ENCODE assay signal across 13 cellular contexts in the genomic region with DNA sequence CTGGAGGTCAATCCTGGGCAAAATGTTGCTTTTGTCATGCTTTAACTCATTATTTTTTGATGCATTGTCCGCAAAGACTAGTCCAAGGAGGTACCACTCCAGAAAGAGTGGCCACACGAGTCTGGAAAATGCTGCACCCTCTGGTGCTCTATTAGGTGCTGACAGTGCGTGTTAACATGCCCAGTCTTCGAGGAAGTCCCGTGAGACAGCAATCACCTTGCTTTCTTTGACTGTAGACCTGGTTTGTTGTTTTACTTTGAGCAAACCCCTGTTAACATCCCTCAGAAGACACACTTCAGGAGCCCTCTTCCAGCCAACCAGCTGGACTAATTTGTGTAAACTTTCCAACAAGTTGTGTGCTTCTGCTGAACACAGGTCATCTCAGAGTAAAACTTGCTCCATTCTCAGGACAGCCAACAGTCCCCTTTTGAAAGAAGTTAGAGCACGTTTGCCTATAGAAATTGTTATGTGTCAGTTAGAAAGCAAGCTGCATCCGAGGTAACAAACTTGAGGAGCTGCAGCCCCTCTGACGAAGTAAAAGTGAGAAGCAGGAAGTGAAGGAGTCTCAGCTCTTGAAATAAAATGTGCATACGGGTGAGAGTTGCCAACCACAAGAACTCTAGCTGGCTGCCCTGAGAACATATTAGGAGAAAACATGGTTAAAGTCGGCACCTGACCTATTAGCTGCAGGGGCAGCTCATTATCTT.
DNase-seq lines count a peak whose midpoint lies in the region; ATAC-seq, FAIRE-seq and TF ChIP-seq lines count a peak whose summit lies in the region.
"Had no signal": no experiment of that assay in that cellular context is flagged by ENCODE, and none has a peak within 500 bp of the region (broad histone marks: within the 10 kb centered on the region; RNA-seq: fewer than 3 reads in every experiment).

No MANE protein-coding gene starts in this region.

- H3K27me3 ChIP-seq in Loucy (ENCODE audit: insufficient read depth, low read length, poor library complexity, severe bottlenecking): no peaks in the 10 kb centered on the region
- H3K27me3 ChIP-seq in small intestine (ENCODE audit: control insufficient read depth in 2 of 2, insufficient read depth in 2 of 2, low read length in 2 of 2): no peaks in the 10 kb centered on the region
- H3K27me3 ChIP-seq: upper lobe of left lung had no signal

- peak; percentile 48 for DNase-seq in activated CD8-positive, alpha-beta memory T cell treated with anti-CD3 and anti-CD28 coated beads, Interleukin-2, amount 10 ng/mL, durations not matched to agents 7 days and 5 days
- DNase-seq in activated CD8-positive, alpha-beta memory T cell treated with anti-CD3 and anti-CD28 coated beads, Interleukin-2, amount 50 U/mL, for 4 hours: no peak
- peak; percentile 47 for DNase-seq in small intestine
- DNase-seq in NCI-H774 (lab: John Stamatoyannopoulos, UW): no peak
- DNase-seq in iPS-NIHi7 (ENCODE audit: extremely low spot score): no peak
- DNase-seq: NCI-H1694, upper lobe of left lung had no signal

- no peak overlapping the region for H3K27ac Mint-ChIP-seq in activated CD8-positive, alpha-beta memory T cell treated with anti-CD3 and anti-CD28 coated beads, Interleukin-2, amount 10 ng/mL, durations not matched to agents 7 days and 5 days
- H3K27ac Mint-ChIP-seq in activated naive CD4-positive, alpha-beta T cell treated with anti-CD3 and anti-CD28 coated beads, Interleukin-2, amount 50 U/mL, for 24 hours: peak overlapping the region; percentile 18
- H3K27ac Mint-ChIP-seq: brain had no signal

- H3K9me2 ChIP-seq in Loucy (replicated peaks; ENCODE audit: low read depth, low read length): no peaks in the 10 kb centered on the region

- H3K9me3 Mint-ChIP-seq in activated CD8-positive, alpha-beta memory T cell treated with anti-CD3 and anti-CD28 coated beads, Interleukin-2, amount 10 ng/mL, durations not matched to agents 7 days and 5 days (ENCODE audit: low read depth): no peaks in the 10 kb centered on the region
- H3K9me3 Mint-ChIP-seq in activated naive CD4-positive, alpha-beta T cell treated with anti-CD3 and anti-CD28 coated beads, Interleukin-2, amount 50 U/mL, for 24 hours: no peaks in the 10 kb centered on the region
- H3K9me3 Mint-ChIP-seq: brain had no signal

- H3K9ac ChIP-seq in Loucy (ENCODE audit: low read depth, low read length, poor library complexity, severe bottlenecking): peak overlapping the region; percentile 62

- H3K9me3 ChIP-seq in Loucy (ENCODE audit: insufficient read depth, low read depth, low read length) (no peaks in the 10 kb centered on the region), small intestine (ENCODE audit: control insufficient read depth, low read depth) (no peaks in the 10 kb centered on the region)
- H3K9me3 ChIP-seq: upper lobe of left lung had no signal

- H3F3A ChIP-seq in Loucy (ENCODE audit: low read depth): no peaks in the 10 kb centered on the region

- peaks cover 26% of the 10 kb centered on the region for H3K4me1 Mint-ChIP-seq in activated CD8-positive, alpha-beta memory T cell treated with anti-CD3 and anti-CD28 coated beads, Interleukin-2, amount 10 ng/mL, durations not matched to agents 7 days and 5 days
- H3K4me1 Mint-ChIP-seq in activated naive CD4-positive, alpha-beta T cell treated with anti-CD3 and anti-CD28 coated beads, Interleukin-2, amount 50 U/mL, for 24 hours: peaks cover 52% of the 10 kb centered on the region

- H3K36me3 ChIP-seq in Loucy (ENCODE audit: insufficient read depth, low read length) (no peaks in the 10 kb centered on the region), small intestine (ENCODE audit: control insufficient read depth in 2 of 2, insufficient read depth in 2 of 2, low read length in 2 of 2) (no peaks in the 10 kb centered on the region)
- H3K36me3 ChIP-seq: upper lobe of left lung had no signal

- no peaks in the 10 kb centered on the region for H4K20me1 ChIP-seq in Loucy (ENCODE audit: insufficient read depth, low read length, poor library complexity, severe bottlenecking)

- TF ChIP-seq CTCF in Loucy (conservative IDR thresholded peaks at IDR 0.05; ENCODE audit: low read length): no peak

- H3K4me1 ChIP-seq in Loucy (ENCODE audit: insufficient read depth, low read length, poor library complexity, severe bottlenecking) (peaks cover 38% of the 10 kb centered on the region), small intestine (ENCODE audit: control insufficient read depth in 2 of 2, insufficient read depth in 1 of 2, low read depth in 1 of 2, low read length in 1 of 2) (peaks cover 5 to 12% of the 10 kb centered on the region in 2 donors)

- H3K36me3 Mint-ChIP-seq in activated CD8-positive, alpha-beta memory T cell treated with anti-CD3 and anti-CD28 coated beads, Interleukin-2, amount 10 ng/mL, durations not matched to agents 7 days and 5 days: peaks cover 10% of the 10 kb centered on the region
- no peaks in the 10 kb centered on the region for H3K36me3 Mint-ChIP-seq in activated naive CD4-positive, alpha-beta T cell treated with anti-CD3 and anti-CD28 coated beads, Interleukin-2, amount 50 U/mL, for 24 hours

- H3K27me3 Mint-ChIP-seq in activated CD8-positive, alpha-beta memory T cell treated with anti-CD3 and anti-CD28 coated beads, Interleukin-2, amount 10 ng/mL, durations not matched to agents 7 days and 5 days: peaks cover 44% of the 10 kb centered on the region
- H3K27me3 Mint-ChIP-seq in activated naive CD4-positive, alpha-beta T cell treated with anti-CD3 and anti-CD28 coated beads, Interleukin-2, amount 50 U/mL, for 24 hours: no peaks in the 10 kb centered on the region
- H3K27me3 Mint-ChIP-seq: brain had no signal

- H3K4me3 ChIP-seq in Loucy (ENCODE audit: low read length, poor library complexity, severe bottlenecking): peak overlapping the region; percentile 63
- H3K4me3 ChIP-seq in small intestine (ENCODE audit: low read depth in 1 of 2, low read length in 2 of 2): no peak overlapping the region

- no peaks in the 10 kb centered on the region for H3K79me2 ChIP-seq in Loucy (ENCODE audit: insufficient read depth, low read length)

- peak overlapping the region; percentile 53 for H2AFZ ChIP-seq in Loucy (ENCODE audit: low read length)

- peak overlapping the region; percentile 78 for H3K4me2 ChIP-seq in Loucy (ENCODE audit: low read depth, low read length, poor library complexity, severe bottlenecking)

- H3K27ac ChIP-seq in small intestine (ENCODE audit: low read depth in 1 of 2, low read length in 1 of 2): peak overlapping the region in 1 of 2 donors; percentile 5
- H3K27ac ChIP-seq: upper lobe of left lung had no signal

- FAIRE-seq in small intestine (lab: Jason Lieb, UNC): no peak
- FAIRE-seq: islet of Langerhans had no signal

- CTCF ChIA-PET in activated CD8-positive, alpha-beta memory T cell treated with anti-CD3 and anti-CD28 coated beads, Interleukin-2, amount 10 ng/mL, durations not matched to agents 7 days and 5 days (lab: Charles Lee): interaction anchor here (1.7 kb wide), 1 partner anchor 619 kb away, joined by 8 read pairs; no protein-coding TSS in a partner anchor

- 70 to 87% (median 74%) methylated on average over 10 of the region's 10 CpGs for WGBS in small intestine, 3 donors

- ATAC-seq in activated CD8-positive, alpha-beta memory T cell treated with anti-CD3 and anti-CD28 coated beads, Interleukin-2, amount 10 ng/mL, durations not matched to agents 7 days and 5 days: peak; percentile 75
- no peak for ATAC-seq in HG03095 (IDR thresholded peaks at IDR 0.05; ENCODE audit: unreplicated experiment)
- ATAC-seq: esophagus mucosa had no signal

- peak overlapping the region; percentile 17 for H3K4me3 Mint-ChIP-seq in activated CD8-positive, alpha-beta memory T cell treated with anti-CD3 and anti-CD28 coated beads, Interleukin-2, amount 10 ng/mL, durations not matched to agents 7 days and 5 days
- H3K4me3 Mint-ChIP-seq in activated naive CD4-positive, alpha-beta T cell treated with anti-CD3 and anti-CD28 coated beads, Interleukin-2, amount 50 U/mL, for 24 hours: peak overlapping the region; percentile 75
- H3K4me3 Mint-ChIP-seq: brain had no signal

Comparison
In these comparisons a context has a peak if more than half of its experiments do, and no peak if none do; other contexts are left out.
1. DNase-seq: peak in activated CD8-positive, alpha-beta memory T cell treated with anti-CD3 and anti-CD28 coated beads, Interleukin-2, amount 10 ng/mL, durations not matched to agents 7 days and 5 days (single experiment) and small intestine (single experiment); none in activated CD8-positive, alpha-beta memory T cell treated with anti-CD3 and anti-CD28 coated beads, Interleukin-2, amount 50 U/mL, for 4 hours (single experiment), NCI-H774 (single experiment) and iPS-NIHi7 (single experiment).